Comparison of ENCODE assay signal across 19 cellular contexts in the genomic region with DNA sequence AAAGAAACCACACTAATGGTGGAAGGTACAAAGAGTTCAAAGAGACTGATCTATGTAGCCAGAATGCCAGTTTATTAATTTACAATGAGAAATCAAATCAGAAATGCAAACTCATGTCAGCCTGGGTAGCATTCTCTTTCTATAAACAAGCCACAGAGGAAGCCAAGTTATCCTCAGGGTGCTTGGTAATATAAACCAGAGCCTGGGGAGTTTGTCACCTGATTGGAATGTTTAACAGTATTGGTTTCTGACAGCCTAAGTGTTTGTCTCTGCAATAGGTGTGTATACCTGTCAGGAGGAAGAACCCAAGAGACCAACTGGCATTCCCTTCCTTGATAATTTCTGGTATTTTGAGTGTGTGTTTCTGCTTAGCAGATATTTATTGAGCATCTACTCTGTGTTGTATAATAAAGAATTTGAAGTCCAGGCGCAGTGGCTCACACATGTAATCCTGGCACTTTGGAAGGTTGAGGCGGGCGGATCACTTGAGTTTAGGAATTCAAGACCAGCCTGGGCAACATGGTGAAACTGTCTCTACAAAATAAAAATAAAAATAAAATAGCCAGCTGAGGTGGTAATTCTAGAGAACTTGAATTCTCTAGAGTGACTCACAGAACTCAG.
DNase-seq lines count a peak whose midpoint lies in the region; ATAC-seq lines count a peak whose summit lies in the region.
"Had no signal": no experiment of that assay in that cellular context is flagged by ENCODE, and none has a peak within 500 bp of the region (broad histone marks: within the 10 kb centered on the region; RNA-seq: fewer than 3 reads in every experiment).

No MANE protein-coding gene starts in this region.

- no peak for ATAC-seq in GM21786 (IDR thresholded peaks at IDR 0.05; ENCODE audit: unreplicated experiment)
- no peak for ATAC-seq in GM21390 (IDR thresholded peaks at IDR 0.05; ENCODE audit: unreplicated experiment)
- ATAC-seq: activated naive CD4-positive, alpha-beta T cell treated with anti-CD3 and anti-CD28 coated beads, Interleukin-2, amount 50 U/mL, for 72 hours; right lobe of liver had no signal

- DNase-seq in DMS53 treated with DMSO at 0.1 percent for 48 hours (lab: John Stamatoyannopoulos, UW; ENCODE audit: unreplicated experiment) (peak; percentile 54), HCEC 1CT (peak; percentile 28), SW480 (ENCODE audit: low spot score) (peak; percentile 62), iPS-NIHi11 (ENCODE audit: low spot score) (peak; percentile 10), DMS79 (lab: John Stamatoyannopoulos, UW) (no peak), NCI-H1092 treated with DMSO at 0.1 percent for 48 hours (lab: John Stamatoyannopoulos, UW) (no peak)
- DNase-seq: activated CD4-positive, alpha-beta T cell treated with anti-CD3 and anti-CD28 coated beads, Interleukin-2, amount 10 ng/mL, durations not matched to agents 24 days and 14 days; activated T-cell treated with anti-CD3 and anti-CD28 coated beads for 4 hours; brain microvascular endothelial cell; Caco-2; effector CD8-positive, alpha-beta T cell; hypothalamus; KBM-7; NCI-H446; right lobe of liver; stimulated activated CD4-positive, alpha-beta T cell treated with anti-CD3 and anti-CD28 coated beads, Interleukin-2, amount 100 ng/mL, for 24 hours had no signal

Comparison
In these comparisons a context has a peak if more than half of its experiments do, and no peak if none do; other contexts are left out.
1. DNase-seq: peak in DMS53 treated with DMSO at 0.1 percent for 48 hours (single experiment), HCEC 1CT (single experiment), SW480 (single experiment) and iPS-NIHi11 (single experiment); none in DMS79 (single experiment) and NCI-H1092 treated with DMSO at 0.1 percent for 48 hours (single experiment).